Comparison of ENCODE assay signal across 17 cellular contexts in genomic region chrX:68978211-68978780, GRCh38.
A peak's percentile ranks its signal among the peaks of the same experiment; 100 is the strongest.
DNase-seq lines count a peak whose midpoint lies in the region; ATAC-seq and TF ChIP-seq lines count a peak whose summit lies in the region.
"Had no signal": no experiment of that assay in that cellular context is flagged by ENCODE, and none has a peak within 500 bp of the region (broad histone marks: within the 10 kb centered on the region; RNA-seq: fewer than 3 reads in every experiment).

No MANE protein-coding gene starts in this region.

- no peaks in the 10 kb centered on the region for H3K27me3 ChIP-seq in tibial nerve
- H3K27me3 ChIP-seq: colonic mucosa, testis had no signal

- intact Hi-C loops in mucosa of descending colon (cut with DNase I, micrococcal nuclease) = no loop called here

- DNase-seq in AG09319 (ENCODE audit: extremely low read depth, low read depth) (peak; percentile 1), NCI-H2227 (lab: John Stamatoyannopoulos, UW; ENCODE audit: unreplicated experiment) (peak; percentile 30), fibroblast of pulmonary artery (ENCODE audit: low read depth) (peak; percentile 73), mucosa of descending colon (no peak), CD1c-positive myeloid dendritic cell (ENCODE audit: extremely low spot score) (no peak), anterior cingulate cortex (lab: John Stamatoyannopoulos, UW) (no peak), tibial nerve (ENCODE audit: low spot score in 2 of 2) (no peak)
- DNase-seq in activated CD4-positive, alpha-beta T cell treated with anti-CD3 and anti-CD28 coated beads for 1 hour = no peak
- DNase-seq: activated naive CD4-positive, alpha-beta T cell treated with anti-CD3 and anti-CD28 coated beads, Interleukin-2, amount 10 ng/mL, durations not matched to agents 7 days and 5 days; colonic mucosa; DMS53; immature natural killer cell; NCI-H2171; stimulated activated CD4-positive, alpha-beta T cell treated with anti-CD3 and anti-CD28 coated beads, Interleukin-1b, Interleukin-23, amount 100 ng/mL, for 48 hours; testis had no signal

- no peak for TF ChIP-seq POLR2A in tibial nerve (IDR thresholded peaks at IDR 0.05)

- TF ChIP-seq EP300 in tibial nerve (IDR thresholded peaks at IDR 0.05) = no peak

- H3K4me1 ChIP-seq in mucosa of descending colon (ENCODE audit: low read depth) (no peaks in the 10 kb centered on the region), tibial nerve (peaks cover 0 to 16% (median 0%) of the 10 kb centered on the region in 4 donors)
- H3K4me1 ChIP-seq: colonic mucosa, testis had no signal

- no peaks in the 10 kb centered on the region for H3K36me3 ChIP-seq in mucosa of descending colon (ENCODE audit: low read depth)
- no peaks in the 10 kb centered on the region for H3K36me3 ChIP-seq in tibial nerve
- H3K36me3 ChIP-seq: colonic mucosa had no signal

- 11 to 36% methylated on average over 4 to 7 of the region's 7 CpGs for WGBS in tibial nerve, 2 donors

- H3K9me3 ChIP-seq in mucosa of descending colon (no peaks in the 10 kb centered on the region), tibial nerve (peaks cover 0 to 15% (median 0%) of the 10 kb centered on the region in 4 donors)
- H3K9me3 ChIP-seq: colonic mucosa, testis had no signal

- ATAC-seq in mucosa of descending colon = peak; percentile 29
- ATAC-seq: esophagus mucosa had no signal

- H3K4me3 ChIP-seq in fibroblast of pulmonary artery (replicated peaks; ENCODE audit: low read depth, low read length) (no peak overlapping the region), mucosa of descending colon (no peak overlapping the region), tibial nerve (no peak overlapping the region)
- H3K4me3 ChIP-seq: colonic mucosa, SK-N-MC, testis had no signal

- TF ChIP-seq CTCF in AG09319 (IDR thresholded peaks at IDR 0.05; ENCODE audit: low read depth, low read length) (no peak), fibroblast of pulmonary artery (IDR thresholded peaks at IDR 0.05; ENCODE audit: low read length, missing control alignments) (no peak), mucosa of descending colon (IDR thresholded peaks at IDR 0.05) (no peak), tibial nerve (IDR thresholded peaks at IDR 0.05) (no peak)

- peak overlapping the region in 2 of 4 donors; percentile 39 to 41 for H3K27ac ChIP-seq in tibial nerve
- H3K27ac ChIP-seq: colonic mucosa, SK-N-MC, testis had no signal

Comparison
In these comparisons a context has a peak if more than half of its experiments do, and no peak if none do; other contexts are left out.
1. DNase-seq: peak in AG09319 (single experiment), NCI-H2227 (single experiment) and fibroblast of pulmonary artery (single experiment); none in mucosa of descending colon (0 of 3), CD1c-positive myeloid dendritic cell (single experiment), anterior cingulate cortex (0 of 58), activated CD4-positive, alpha-beta T cell treated with anti-CD3 and anti-CD28 coated beads for 1 hour (single experiment) and tibial nerve (0 of 2).